In genomic region chr16:81562174-81562849, GRCh38 we compare ENCODE assay signal across 1 cellular context.
TF ChIP-seq lines count a peak whose summit lies in the region.

No MANE protein-coding gene starts in this region.

TF ChIP-seq in HCT116, 20 proteins besides CTCF, POLR2A, EP300 and RAD21 (continued from another document):
- no peak for TF ChIP-seq ATF3 (IDR thresholded peaks at IDR 0.05)
- TF ChIP-seq CBX3 (IDR thresholded peaks at IDR 0.05; ENCODE audit: low read depth), result no peak
- TF ChIP-seq ZFX (IDR thresholded peaks at IDR 0.05), result no peak
- no peak for TF ChIP-seq REST (IDR thresholded peaks at IDR 0.05; ENCODE audit: low read depth)
TF ChIP-seq in HCT116: peak in this region for 0.
